8 cellular contexts compared by ENCODE assay signal in genomic region chr4:680931-681645, GRCh38. TPM values are rescaled to one million over a fixed set of nuclear protein-coding genes. Genes with fewer than 3 reads are reported as not detected.
DNase-seq lines count a peak whose midpoint lies in the region; ATAC-seq and TF ChIP-seq lines count a peak whose summit lies in the region.

No MANE protein-coding gene starts in this region.

- no peak for TF ChIP-seq CTCF in GM10266 (IDR thresholded peaks at IDR 0.05; ENCODE audit: control insufficient read depth, insufficient read depth, low read depth, missing control alignments)

- CTCF ChIA-PET in activated naive CD4-positive, alpha-beta T cell treated with anti-CD3 and anti-CD28 coated beads, Interleukin-2, amount 10 ng/mL, durations not matched to agents 7 days and 5 days (lab: Charles Lee), result no interaction called here

- no peaks in the 10 kb centered on the region for H3K36me3 Mint-ChIP-seq in activated naive CD4-positive, alpha-beta T cell treated with anti-CD3 and anti-CD28 coated beads, Interleukin-2, amount 10 ng/mL, durations not matched to agents 7 days and 5 days

- H3K4me3 Mint-ChIP-seq in activated naive CD4-positive, alpha-beta T cell treated with anti-CD3 and anti-CD28 coated beads, Interleukin-2, amount 10 ng/mL, durations not matched to agents 7 days and 5 days, result peak overlapping the region; percentile 23

- H3K9me3 Mint-ChIP-seq in activated naive CD4-positive, alpha-beta T cell treated with anti-CD3 and anti-CD28 coated beads, Interleukin-2, amount 10 ng/mL, durations not matched to agents 7 days and 5 days, result no peaks in the 10 kb centered on the region

- peak; percentile 60 for ATAC-seq in left ventricle myocardium superior
- peak; percentile 60 for ATAC-seq in sciatic nerve
- ATAC-seq in HG03039 (IDR thresholded peaks at IDR 0.05; ENCODE audit: unreplicated experiment), result no peak

- H3K27me3 Mint-ChIP-seq in activated naive CD4-positive, alpha-beta T cell treated with anti-CD3 and anti-CD28 coated beads, Interleukin-2, amount 10 ng/mL, durations not matched to agents 7 days and 5 days, result peaks cover 23% of the 10 kb centered on the region

- H3K27ac Mint-ChIP-seq in activated naive CD4-positive, alpha-beta T cell treated with anti-CD3 and anti-CD28 coated beads, Interleukin-2, amount 10 ng/mL, durations not matched to agents 7 days and 5 days, result no peak overlapping the region

- intact Hi-C loops in left ventricle myocardium superior (cut with micrococcal nuclease) (no loop called here), sciatic nerve (cut with DNase I) (no loop called here)

- DNase-seq in GM10266 (ENCODE audit: extremely low spot score), result peak; percentile 87
- peak; percentile 52 for DNase-seq in NAMALWA (ENCODE audit: low spot score)
- DNase-seq in activated naive CD4-positive, alpha-beta T cell treated with anti-CD3 and anti-CD28 coated beads, Interleukin-2, amount 10 ng/mL, durations not matched to agents 7 days and 5 days, result peak; percentile 68
- DNase-seq in left ventricle myocardium superior, result peak; percentile 86
- DNase-seq in sciatic nerve (ENCODE audit: low spot score), result peak; percentile 85
- DNase-seq in NCI-H1436 (lab: John Stamatoyannopoulos, UW), result no peak
- DNase-seq in DMS79 treated with DMSO at 0.1 percent for 48 hours (lab: John Stamatoyannopoulos, UW), result no peak

- peaks cover 6% of the 10 kb centered on the region for H3K4me1 Mint-ChIP-seq in activated naive CD4-positive, alpha-beta T cell treated with anti-CD3 and anti-CD28 coated beads, Interleukin-2, amount 10 ng/mL, durations not matched to agents 7 days and 5 days

RNA-seq across cellular contexts. Expression of gene MYL5, which starts 6.7 kb away (rescaled TPM):
- total RNA-seq in left ventricle myocardium superior, result 2.7 TPM
- 14.6 TPM for total RNA-seq in sciatic nerve

RNA-seq across cellular contexts. Expression of gene ATP5ME, which starts 7.0 kb away (rescaled TPM):
- 1,128 TPM for total RNA-seq in left ventricle myocardium superior
- total RNA-seq in sciatic nerve, result 174 TPM

RNA-seq across cellular contexts. Expression of gene SLC49A3, which starts 7.9 kb away (rescaled TPM):
- 12.6 TPM for total RNA-seq in left ventricle myocardium superior
- 11.4 TPM for total RNA-seq in sciatic nerve

RNA-seq across cellular contexts. Expression of gene PCGF3, which starts 24.5 kb away (rescaled TPM):
- total RNA-seq in left ventricle myocardium superior, result 20.9 TPM
- total RNA-seq in sciatic nerve, result 50.3 TPM

RNA-seq across cellular contexts. Expression of gene PDE6B, which starts 55.7 kb away (rescaled TPM):
- total RNA-seq in left ventricle myocardium superior, result 2.1 TPM
- 2.5 TPM for total RNA-seq in sciatic nerve

Comparison
In these comparisons a context has a peak if more than half of its experiments do, and no peak if none do; other contexts are left out.
1. DNase-seq: peak in GM10266 (single experiment), NAMALWA (single experiment), activated naive CD4-positive, alpha-beta T cell treated with anti-CD3 and anti-CD28 coated beads, Interleukin-2, amount 10 ng/mL, durations not matched to agents 7 days and 5 days (single experiment), left ventricle myocardium superior (single experiment) and sciatic nerve (single experiment); none in NCI-H1436 (single experiment) and DMS79 treated with DMSO at 0.1 percent for 48 hours (single experiment).